ENCODE assay signal across 8 cellular contexts in the genomic region with DNA sequence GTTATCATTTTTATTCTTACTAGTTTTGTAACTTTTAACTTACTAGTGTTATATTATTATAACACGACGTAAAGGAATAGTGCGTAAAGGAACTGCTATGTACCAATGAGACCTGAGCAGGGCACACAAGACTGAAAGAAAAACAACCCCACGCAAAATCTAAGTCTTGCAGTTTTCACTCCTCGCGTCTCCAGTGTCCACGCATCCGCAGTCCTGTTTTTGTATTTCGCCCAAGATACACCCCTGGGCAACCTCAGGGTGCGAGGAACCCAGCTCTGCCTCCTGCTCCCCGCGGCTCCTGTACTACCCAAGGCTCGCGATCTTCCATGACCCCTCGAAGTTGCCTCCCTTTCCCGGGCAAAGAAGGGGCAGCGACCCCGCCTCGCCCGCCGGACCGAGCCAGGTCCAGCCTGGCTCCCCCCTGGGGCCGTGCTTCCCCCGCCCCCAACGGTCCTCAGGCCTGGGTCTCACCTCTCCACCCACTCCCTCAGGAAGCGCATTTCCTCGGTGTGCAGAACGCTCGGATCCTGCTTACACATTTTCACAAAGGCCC. TPM values are rescaled to one million over a fixed set of nuclear protein-coding genes. Genes with fewer than 3 reads are reported as not detected.
A peak's percentile ranks its signal among the peaks of the same experiment; 100 is the strongest.
DNase-seq lines count a peak whose midpoint lies in the region; ATAC-seq and TF ChIP-seq lines count a peak whose summit lies in the region.

No MANE protein-coding gene starts in this region.

- peaks cover 18 to 57% (median 44%) of the 10 kb centered on the region in 4 donors for H3K4me1 ChIP-seq in liver (ENCODE audit: control insufficient read depth in 4 of 4, insufficient read depth in 4 of 4, low read length in 3 of 4)

- H3K4me3 ChIP-seq in dorsolateral prefrontal cortex (peak overlapping the region; percentile 70 to 100 (median 94)), liver (ENCODE audit: low read depth in 1 of 3, low read length in 3 of 3) (peak overlapping the region; percentile 86 to 100 (median 95))

- no peaks in the 10 kb centered on the region for H3K36me3 ChIP-seq in liver (ENCODE audit: control insufficient read depth in 4 of 4, insufficient read depth in 3 of 4, low read depth in 1 of 4, low read length in 3 of 4)

- TF ChIP-seq CTCF in dorsolateral prefrontal cortex (IDR thresholded peaks at IDR 0.05 in 54 of 56, conservative IDR thresholded peaks at IDR 0.05 in 2 of 56; ENCODE audit: low read depth in 1 of 56, partially characterized antibody in 56 of 56) (no peak), liver (IDR thresholded peaks at IDR 0.05; ENCODE audit: low read depth, low read length, missing input control) (no peak)

- intact Hi-C loops in dorsolateral prefrontal cortex (cut with DNase I): loop anchor here (2.0 to 5.0 kb wide), 3 partner anchors 35 to 204 kb away; a partner anchor contains a TSS

- H3K27ac ChIP-seq in dorsolateral prefrontal cortex (peak overlapping the region; percentile 94 to 100 (median 100)), liver (ENCODE audit: low read depth in 1 of 2, low read length in 2 of 2) (peak overlapping the region; percentile 97 to 99), substantia nigra (ENCODE audit: low read depth, low read length, poor library complexity, severe bottlenecking) (peak overlapping the region; percentile 100)

- under 1% methylated on average over 29 of the region's 29 CpGs for WGBS in liver

- H3K9ac ChIP-seq in liver (ENCODE audit: low read depth in 1 of 2, low read length in 2 of 2): peak overlapping the region; percentile 97 to 99

- ATAC-seq in GM19328 (IDR thresholded peaks at IDR 0.05; ENCODE audit: unreplicated experiment) (peak; percentile 20), HG03378 (IDR thresholded peaks at IDR 0.05; ENCODE audit: unreplicated experiment) (peak; percentile 4), SK-N-SH treated with all-trans-retinoic acid at 6 μM for 48 hours (peak; percentile 50)

- H3K27me3 ChIP-seq in dorsolateral prefrontal cortex: no peaks in the 10 kb centered on the region
- H3K27me3 ChIP-seq in liver (ENCODE audit: control insufficient read depth in 4 of 4, insufficient read depth in 4 of 4, low read length in 3 of 4): no peaks in the 10 kb centered on the region

- peak; percentile 66 for DNase-seq in D341Med (ENCODE audit: low spot score)
- DNase-seq in dorsolateral prefrontal cortex: peak in 5 of 10 donors; percentile 13 to 50 (median 37)
- peak in 16 of 49 donors; percentile 20 to 79 (median 59) for DNase-seq in substantia nigra (lab: John Stamatoyannopoulos, UW)
- no peak for DNase-seq in T1000 (lab: John Stamatoyannopoulos, UW)

- no peak for TF ChIP-seq RAD21 in liver (IDR thresholded peaks at IDR 0.05)

- H3K9me3 ChIP-seq in liver (ENCODE audit: control insufficient read depth in 4 of 4, low read length in 3 of 4): no peaks in the 10 kb centered on the region

TF ChIP-seq in SK-N-SH treated with all-trans-retinoic acid at 6 μM for 48 hours, 23 proteins besides CTCF, POLR2A, EP300 and RAD21:
- no peak for TF ChIP-seq ZFP30 (CRISPR knock-in tag; IDR thresholded peaks at IDR 0.05)
- TF ChIP-seq ESRRG (CRISPR knock-in tag; IDR thresholded peaks at IDR 0.05): no peak
- TF ChIP-seq RARB (CRISPR knock-in tag; IDR thresholded peaks at IDR 0.05): no peak
- no peak for TF ChIP-seq GLIS3 (CRISPR knock-in tag; IDR thresholded peaks at IDR 0.05)
- TF ChIP-seq PPARA (CRISPR knock-in tag; IDR thresholded peaks at IDR 0.05; ENCODE audit: borderline replicate concordance): no peak
TF ChIP-seq in SK-N-SH treated with all-trans-retinoic acid at 6 μM for 48 hours: peak in this region for 0.

TF ChIP-seq in liver, 16 proteins besides CTCF, POLR2A, EP300 and RAD21:
- TF ChIP-seq NR2F2 (IDR thresholded peaks at IDR 0.05) (no peak), FOXA2 (IDR thresholded peaks at IDR 0.05) (no peak), RXRA (IDR thresholded peaks at IDR 0.05) (no peak), TAF1 (conservative IDR thresholded peaks at IDR 0.05) (no peak), EGR1 (IDR thresholded peaks at IDR 0.05; ENCODE audit: low read depth in 2 of 2) (no peak), HNF4G (IDR thresholded peaks at IDR 0.05) (no peak), HNF4A (conservative IDR thresholded peaks at IDR 0.05) (no peak), JUND (IDR thresholded peaks at IDR 0.05) (no peak), YY1 (IDR thresholded peaks at IDR 0.05) (no peak), FOXA1 (IDR thresholded peaks at IDR 0.05) (no peak), GABPA (IDR thresholded peaks at IDR 0.05 in 1 of 2, conservative IDR thresholded peaks at IDR 0.05 in 1 of 2) (no peak)
- TF ChIP-seq, protein P1, sequence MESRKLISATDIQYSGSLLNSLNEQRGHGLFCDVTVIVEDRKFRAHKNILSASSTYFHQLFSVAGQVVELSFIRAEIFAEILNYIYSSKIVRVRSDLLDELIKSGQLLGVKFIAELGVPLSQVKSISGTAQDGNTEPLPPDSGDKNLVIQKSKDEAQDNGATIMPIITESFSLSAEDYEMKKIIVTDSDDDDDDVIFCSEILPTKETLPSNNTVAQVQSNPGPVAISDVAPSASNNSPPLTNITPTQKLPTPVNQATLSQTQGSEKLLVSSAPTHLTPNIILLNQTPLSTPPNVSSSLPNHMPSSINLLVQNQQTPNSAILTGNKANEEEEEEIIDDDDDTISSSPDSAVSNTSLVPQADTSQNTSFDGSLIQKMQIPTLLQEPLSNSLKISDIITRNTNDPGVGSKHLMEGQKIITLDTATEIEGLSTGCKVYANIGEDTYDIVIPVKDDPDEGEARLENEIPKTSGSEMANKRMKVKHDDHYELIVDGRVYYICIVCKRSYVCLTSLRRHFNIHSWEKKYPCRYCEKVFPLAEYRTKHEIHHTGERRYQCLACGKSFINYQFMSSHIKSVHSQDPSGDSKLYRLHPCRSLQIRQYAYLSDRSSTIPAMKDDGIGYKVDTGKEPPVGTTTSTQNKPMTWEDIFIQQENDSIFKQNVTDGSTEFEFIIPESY (IDR thresholded peaks at IDR 0.05): no peak
- TF ChIP-seq, protein P2, sequence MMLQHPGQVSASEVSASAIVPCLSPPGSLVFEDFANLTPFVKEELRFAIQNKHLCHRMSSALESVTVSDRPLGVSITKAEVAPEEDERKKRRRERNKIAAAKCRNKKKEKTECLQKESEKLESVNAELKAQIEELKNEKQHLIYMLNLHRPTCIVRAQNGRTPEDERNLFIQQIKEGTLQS (IDR thresholded peaks at IDR 0.05): no peak
- TF ChIP-seq, protein P3, sequence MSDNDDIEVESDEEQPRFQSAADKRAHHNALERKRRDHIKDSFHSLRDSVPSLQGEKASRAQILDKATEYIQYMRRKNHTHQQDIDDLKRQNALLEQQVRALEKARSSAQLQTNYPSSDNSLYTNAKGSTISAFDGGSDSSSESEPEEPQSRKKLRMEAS (IDR thresholded peaks at IDR 0.05): no peak
- TF ChIP-seq, protein P4, sequence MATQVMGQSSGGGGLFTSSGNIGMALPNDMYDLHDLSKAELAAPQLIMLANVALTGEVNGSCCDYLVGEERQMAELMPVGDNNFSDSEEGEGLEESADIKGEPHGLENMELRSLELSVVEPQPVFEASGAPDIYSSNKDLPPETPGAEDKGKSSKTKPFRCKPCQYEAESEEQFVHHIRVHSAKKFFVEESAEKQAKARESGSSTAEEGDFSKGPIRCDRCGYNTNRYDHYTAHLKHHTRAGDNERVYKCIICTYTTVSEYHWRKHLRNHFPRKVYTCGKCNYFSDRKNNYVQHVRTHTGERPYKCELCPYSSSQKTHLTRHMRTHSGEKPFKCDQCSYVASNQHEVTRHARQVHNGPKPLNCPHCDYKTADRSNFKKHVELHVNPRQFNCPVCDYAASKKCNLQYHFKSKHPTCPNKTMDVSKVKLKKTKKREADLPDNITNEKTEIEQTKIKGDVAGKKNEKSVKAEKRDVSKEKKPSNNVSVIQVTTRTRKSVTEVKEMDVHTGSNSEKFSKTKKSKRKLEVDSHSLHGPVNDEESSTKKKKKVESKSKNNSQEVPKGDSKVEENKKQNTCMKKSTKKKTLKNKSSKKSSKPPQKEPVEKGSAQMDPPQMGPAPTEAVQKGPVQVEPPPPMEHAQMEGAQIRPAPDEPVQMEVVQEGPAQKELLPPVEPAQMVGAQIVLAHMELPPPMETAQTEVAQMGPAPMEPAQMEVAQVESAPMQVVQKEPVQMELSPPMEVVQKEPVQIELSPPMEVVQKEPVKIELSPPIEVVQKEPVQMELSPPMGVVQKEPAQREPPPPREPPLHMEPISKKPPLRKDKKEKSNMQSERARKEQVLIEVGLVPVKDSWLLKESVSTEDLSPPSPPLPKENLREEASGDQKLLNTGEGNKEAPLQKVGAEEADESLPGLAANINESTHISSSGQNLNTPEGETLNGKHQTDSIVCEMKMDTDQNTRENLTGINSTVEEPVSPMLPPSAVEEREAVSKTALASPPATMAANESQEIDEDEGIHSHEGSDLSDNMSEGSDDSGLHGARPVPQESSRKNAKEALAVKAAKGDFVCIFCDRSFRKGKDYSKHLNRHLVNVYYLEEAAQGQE (IDR thresholded peaks at IDR 0.05): no peak

RNA-seq across cellular contexts. Expression of a gene that starts 0.4 kb away (rescaled TPM):
- 100 to 1,000 TPM; 157 to 321 (median 196) TPM for total RNA-seq in dorsolateral prefrontal cortex
- total RNA-seq in liver: 10 to 100 TPM; 90.6 to 91.5 TPM
- 100 to 1,000 TPM in 1 of 2 donors, 10 to 100 TPM in 1; 82.3 to 112 TPM for polyA plus RNA-seq in liver

RNA-seq across cellular contexts. Expression of a gene that starts 0.9 kb away (rescaled TPM):
- total RNA-seq in dorsolateral prefrontal cortex (10 to 100 TPM; 13.7 to 36.2 (median 20.5) TPM), liver (10 to 100 TPM; 10.1 to 16.4 TPM)
- polyA plus RNA-seq in liver: 1 to 10 TPM; 5.5 to 7.1 TPM

RNA-seq across cellular contexts. Expression of a gene that starts 5.9 kb away (rescaled TPM):
- total RNA-seq in dorsolateral prefrontal cortex (not detected), liver (not detected)
- polyA plus RNA-seq in liver: under 1 TPM in 1 of 2 donors, not detected in 1; 0.15 TPM

RNA-seq across cellular contexts. Expression of a gene that starts 36.9 kb away (rescaled TPM):
- total RNA-seq in dorsolateral prefrontal cortex: 10 to 100 TPM; 11.1 to 26.6 (median 17.2) TPM
- 10 to 100 TPM in 1 of 2 donors, 1 to 10 TPM in 1; 7.3 to 17.5 TPM for total RNA-seq in liver
- polyA plus RNA-seq in liver: 10 to 100 TPM in 1 of 2 donors, 1 to 10 TPM in 1; 9.9 to 12.5 TPM
